Comparison of ENCODE assay signal across 19 cellular contexts in the genomic region with DNA sequence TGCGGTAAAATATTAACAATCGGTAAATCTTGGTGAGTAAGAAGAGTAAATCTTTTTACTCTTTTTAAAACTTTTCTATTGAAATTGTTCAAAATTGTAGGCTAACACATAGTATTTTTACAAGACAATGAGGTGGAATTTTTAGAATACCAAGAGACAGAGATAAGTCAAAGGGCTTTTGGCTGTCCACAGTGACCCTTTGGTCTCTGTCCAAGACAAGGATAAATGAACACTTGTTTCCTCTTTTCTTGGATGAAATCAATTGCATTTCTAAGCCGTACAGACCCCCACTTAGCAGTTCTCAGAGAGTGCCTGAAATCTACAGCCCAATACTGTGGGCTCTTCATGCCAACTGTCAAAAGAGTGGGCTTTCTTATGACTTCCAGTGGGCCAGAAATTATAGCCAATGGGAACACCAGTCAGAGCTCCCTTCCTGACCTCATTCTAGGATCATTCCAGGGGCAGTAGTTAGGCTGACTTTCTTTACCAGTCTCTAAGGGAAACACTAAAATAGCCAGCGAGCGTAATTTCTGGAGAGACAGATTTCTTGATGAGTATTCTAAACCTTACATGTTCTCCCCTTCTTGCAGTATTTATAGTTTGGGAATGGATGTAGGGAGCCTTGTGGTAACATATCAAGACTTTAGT.
"Had no signal": no experiment of that assay in that cellular context is flagged by ENCODE, and none has a peak within 500 bp of the region (broad histone marks: within the 10 kb centered on the region; RNA-seq: fewer than 3 reads in every experiment).

No MANE protein-coding gene starts in this region.

- H3K27me3 ChIP-seq: esophagus squamous epithelium, transverse colon had no signal

- H3K4me3 ChIP-seq: esophagus squamous epithelium, lung, neural progenitor cell, transverse colon had no signal

- H3K4me1 ChIP-seq: parathyroid adenoma had no signal

- H3K36me3 ChIP-seq: esophagus squamous epithelium, neural progenitor cell, transverse colon had no signal

- H3K36me3 Mint-ChIP-seq: mesothelial cell of epicardium had no signal

- H3K4me2 ChIP-seq: neural progenitor cell had no signal

- H3K27ac Mint-ChIP-seq: activated CD8-positive, alpha-beta memory T cell treated with anti-CD3 and anti-CD28 coated beads, Interleukin-2, amount 10 ng/mL, durations not matched to agents 7 days and 5 days; mesothelial cell of epicardium; neural progenitor cell; T-helper 2 cell treated with Interferon-gamma antibody and Interleukin-4, amounts not matched to agents 5 μg/mL and 100 μg/mL, for 36 hours had no signal

- FAIRE-seq: endometrium had no signal

- H3K27ac ChIP-seq: esophagus squamous epithelium, neural progenitor cell, parathyroid adenoma, transverse colon had no signal

- H3K27me3 Mint-ChIP-seq: activated CD8-positive, alpha-beta memory T cell treated with anti-CD3 and anti-CD28 coated beads, Interleukin-2, amount 10 ng/mL, durations not matched to agents 7 days and 5 days had no signal

- H3K4me3 Mint-ChIP-seq: activated CD8-positive, alpha-beta memory T cell treated with anti-CD3 and anti-CD28 coated beads, Interleukin-2, amount 10 ng/mL, durations not matched to agents 7 days and 5 days; mesothelial cell of epicardium; neural progenitor cell; T-helper 2 cell treated with Interferon-gamma antibody and Interleukin-4, amounts not matched to agents 5 μg/mL and 100 μg/mL, for 36 hours had no signal

- H3K9me3 ChIP-seq: esophagus squamous epithelium, transverse colon had no signal

- ATAC-seq: activated CD8-positive, alpha-beta memory T cell treated with anti-CD3 and anti-CD28 coated beads, Interleukin-2, amount 10 ng/mL, durations not matched to agents 7 days and 5 days had no signal

- H3K79me2 ChIP-seq: parathyroid adenoma had no signal

- H2AFZ ChIP-seq: neural progenitor cell, parathyroid adenoma had no signal

- DNase-seq: activated CD4-positive, alpha-beta T cell treated with anti-CD3 and anti-CD28 coated beads, Interleukin-2, amount 50 U/mL, for 48 hours; activated CD4-positive, CD25-positive, alpha-beta regulatory T cell treated with anti-CD3 and anti-CD28 coated beads, Interleukin-2, amount 50 U/mL, for 72 hours; activated CD8-positive, alpha-beta memory T cell treated with anti-CD3 and anti-CD28 coated beads, Interleukin-2, amount 10 ng/mL, durations not matched to agents 7 days and 5 days; activated naive CD4-positive, alpha-beta T cell treated with anti-CD3 and anti-CD28 coated beads, Interleukin-2, amount 50 U/mL, for 16 hours; activated T-cell treated with anti-CD3 and anti-CD28 coated beads, Interleukin-2, amount 50 U/mL, for 1 hour; esophagus squamous epithelium; foreskin fibroblast; stimulated activated CD4-positive, alpha-beta T cell treated with anti-CD3 and anti-CD28 coated beads, Interleukin-15, amount 100 ng/mL, for 24 hours; stimulated activated CD4-positive, alpha-beta T cell treated with anti-CD3 and anti-CD28 coated beads, Interleukin-4, amount 100 ng/mL, for 24 hours; stimulated activated naive CD4-positive, alpha-beta T cell; substantia nigra; SW 1271; transverse colon had no signal

- H3K9ac ChIP-seq: neural progenitor cell, parathyroid adenoma had no signal

- H3K9me3 Mint-ChIP-seq: neural progenitor cell; T-helper 2 cell treated with Interferon-gamma antibody and Interleukin-4, amounts not matched to agents 5 μg/mL and 100 μg/mL, for 36 hours had no signal
